In the genomic region with DNA sequence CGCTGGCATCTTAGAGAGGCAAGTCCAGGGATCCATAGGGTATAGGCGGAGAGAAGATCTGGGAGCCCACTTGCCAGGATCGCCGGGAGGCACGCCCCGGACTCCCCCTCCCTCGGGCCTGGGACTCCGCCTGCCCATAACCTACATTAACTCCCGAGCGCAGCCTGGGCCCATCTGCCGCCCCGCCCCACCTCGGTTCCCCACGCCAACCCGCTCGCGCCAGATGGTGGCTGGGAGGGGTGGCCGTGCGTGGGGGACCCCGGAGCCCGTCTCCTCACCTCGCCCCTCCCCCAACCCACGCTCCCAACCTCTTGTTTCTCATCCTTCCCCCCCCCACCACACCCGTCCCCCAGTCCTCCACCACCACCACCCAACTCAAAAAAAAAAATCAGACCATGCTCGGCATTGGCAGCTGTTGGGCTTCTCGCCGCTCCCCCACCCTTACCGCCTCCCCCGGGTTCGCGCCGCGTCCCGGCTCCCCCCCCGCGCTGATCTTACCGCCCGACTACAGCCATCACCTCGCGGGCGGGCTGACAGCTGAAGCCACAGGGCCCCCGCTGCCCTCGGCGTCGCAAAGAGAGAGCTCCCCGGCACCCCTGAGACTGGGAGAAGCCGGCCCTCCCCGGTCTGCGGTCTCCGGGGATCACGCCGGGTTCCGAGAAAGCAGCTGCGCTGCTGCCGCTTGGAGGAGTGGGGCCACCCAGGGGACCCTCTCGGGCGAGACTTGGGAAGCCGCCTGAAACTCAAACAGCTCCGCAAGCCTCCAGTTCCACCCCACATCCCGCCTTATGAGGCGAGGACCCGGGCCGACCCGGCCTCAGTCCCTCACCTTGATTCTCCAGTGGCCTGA, we compare ENCODE assay signal across 1 cellular context.
TF ChIP-seq lines count a peak whose summit lies in the region.

No MANE protein-coding gene starts in this region.

TF ChIP-seq in endothelial cell of umbilical vein, 7 proteins besides CTCF, POLR2A, EP300 and RAD21:
- TF ChIP-seq POLR2AphosphoS5 (IDR thresholded peaks at IDR 0.05; ENCODE audit: insufficient read depth, low read depth, low read length) (no peak), EZH2 (IDR thresholded peaks at IDR 0.05; ENCODE audit: borderline replicate concordance, low read depth, low read length, severe bottlenecking) (peak; percentile 96), FOS (IDR thresholded peaks at IDR 0.05; ENCODE audit: borderline replicate concordance, insufficient read depth, low read length) (no peak)
